1 cellular context compared by ENCODE assay signal in genomic region chr1:200684015-200684414, GRCh38.
TF ChIP-seq lines count a peak whose summit lies in the region.

No MANE protein-coding gene starts in this region.

TF ChIP-seq in WTC11, 78 proteins besides CTCF, POLR2A, EP300 and RAD21 (continued from another document):
- TF ChIP-seq PRDM15 (CRISPR knock-in tag; IDR thresholded peaks at IDR 0.05) (no peak), ZNF671 (CRISPR knock-in tag; IDR thresholded peaks at IDR 0.05) (no peak), ZNF219 (CRISPR knock-in tag; IDR thresholded peaks at IDR 0.05; ENCODE audit: borderline replicate concordance) (no peak), IRF2 (CRISPR knock-in tag; IDR thresholded peaks at IDR 0.05; ENCODE audit: borderline replicate concordance, low read depth) (no peak), GABPB1 (CRISPR knock-in tag; IDR thresholded peaks at IDR 0.05) (no peak), E2F5 (CRISPR knock-in tag; IDR thresholded peaks at IDR 0.05) (no peak), ZNF425 (CRISPR knock-in tag; conservative IDR thresholded peaks at IDR 0.05) (no peak), AFF4 (CRISPR knock-in tag; IDR thresholded peaks at IDR 0.05; ENCODE audit: borderline replicate concordance) (no peak), KAT7 (CRISPR knock-in tag; IDR thresholded peaks at IDR 0.05; ENCODE audit: borderline replicate concordance) (no peak)
